Comparison of ENCODE assay signal across 3 cellular contexts in the genomic region with DNA sequence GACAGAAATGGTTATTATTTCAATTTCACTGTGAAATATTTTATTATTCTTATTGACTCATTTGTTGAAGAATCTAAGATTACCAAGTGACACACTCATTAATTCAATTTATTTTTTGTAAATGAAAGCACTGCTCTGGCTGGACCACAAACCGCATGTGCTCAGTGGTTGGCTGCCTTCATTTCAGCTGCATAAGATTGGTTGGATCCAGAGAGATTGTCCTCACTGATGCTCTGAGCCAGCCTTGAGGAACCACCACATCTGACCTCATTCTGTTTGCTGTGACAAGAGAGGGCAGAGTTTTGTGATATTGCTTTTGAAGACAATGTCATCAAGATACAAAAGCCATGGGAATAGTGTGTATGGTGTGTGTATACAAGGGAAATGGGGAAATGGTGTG.
"Had no signal": no experiment of that assay in that cellular context is flagged by ENCODE, and none has a peak within 500 bp of the region (broad histone marks: within the 10 kb centered on the region; RNA-seq: fewer than 3 reads in every experiment).

No MANE protein-coding gene starts in this region.

- ATAC-seq: GM12878 had no signal

- DNase-seq: GDM1, GF-D8 had no signal

- H3K4me3 ChIP-seq: GM12878 had no signal
